ENCODE assay signal across 8 cellular contexts in genomic region chr9:73151653-73152382, GRCh38. TPM values are rescaled to one million over a fixed set of nuclear protein-coding genes. Genes with fewer than 3 reads are reported as not detected.
DNase-seq lines count a peak whose midpoint lies in the region; ATAC-seq and TF ChIP-seq lines count a peak whose summit lies in the region.

ANXA1 (plus strand) TSS chr9:73151865; CDS start chr9:73158536, 6,671 bp downstream.

- H3K4me3 ChIP-seq in neural progenitor cell = no peak within 1 kb of the TSS

- TF ChIP-seq CTCF in neural progenitor cell (IDR thresholded peaks at IDR 0.05) = no peak

- H3K9me3 ChIP-seq in neural progenitor cell (ENCODE audit: low read depth) = no peaks in the 10 kb centered on the region

- H3K4me1 Mint-ChIP-seq in T-helper 2 cell treated with Interferon-gamma antibody and Interleukin-4, amounts not matched to agents 5 μg/mL and 100 μg/mL, for 36 hours (ENCODE audit: low read depth) = peaks cover 66% of the 10 kb centered on the region
- peaks cover 32% of the 10 kb centered on the region for H3K4me1 Mint-ChIP-seq in neural progenitor cell

- H3K27ac Mint-ChIP-seq in T-helper 2 cell treated with Interferon-gamma antibody and Interleukin-4, amounts not matched to agents 5 μg/mL and 100 μg/mL, for 36 hours = peak within 1 kb of the TSS; percentile 90
- peak within 1 kb of the TSS; percentile 89 for H3K27ac Mint-ChIP-seq in neural progenitor cell

- H3K27ac ChIP-seq in neural progenitor cell = no peak within 1 kb of the TSS

- no peak within 1 kb of the TSS for H3K9ac ChIP-seq in neural progenitor cell

- no peaks in the 10 kb centered on the region for H3K79me2 ChIP-seq in neural progenitor cell (ENCODE audit: low read depth)

- no peaks in the 10 kb centered on the region for H3K36me3 ChIP-seq in neural progenitor cell

- POLR2A ChIA-PET in activated CD8-positive, alpha-beta memory T cell treated with anti-CD3 and anti-CD28 coated beads for 36 hours (lab: Charles Lee) = no interaction called here

- no peaks in the 10 kb centered on the region for H3F3A ChIP-seq in neural progenitor cell (ENCODE audit: low read depth)

- H3K27me3 ChIP-seq in neural progenitor cell = no peaks in the 10 kb centered on the region

- peaks cover 10% of the 10 kb centered on the region for H3K4me1 ChIP-seq in neural progenitor cell

- peak within 1 kb of the TSS; percentile 52 for H2AFZ ChIP-seq in neural progenitor cell (replicated peaks)

- no peak within 1 kb of the TSS for H3K4me2 ChIP-seq in neural progenitor cell

- no peaks in the 10 kb centered on the region for H3K9me3 Mint-ChIP-seq in T-helper 2 cell treated with Interferon-gamma antibody and Interleukin-4, amounts not matched to agents 5 μg/mL and 100 μg/mL, for 36 hours
- peaks cover 3% of the 10 kb centered on the region for H3K9me3 Mint-ChIP-seq in neural progenitor cell

- DNase-seq in activated CD8-positive, alpha-beta memory T cell treated with anti-CD3 and anti-CD28 coated beads for 24 hours = no peak
- no peak for DNase-seq in T-helper 2 cell treated with Interferon-gamma antibody and Interleukin-4, amounts not matched to agents 5 μg/mL and 100 μg/mL, for 36 hours (ENCODE audit: low spot score)
- no peak for DNase-seq in neural progenitor cell (ENCODE audit: low spot score)
- no peak for DNase-seq in NCI-H146 treated with DMSO at 0.1 percent for 48 hours (lab: John Stamatoyannopoulos, UW; ENCODE audit: unreplicated experiment)

- no peaks in the 10 kb centered on the region for H4K20me1 ChIP-seq in neural progenitor cell (ENCODE audit: low read depth)

- H3K36me3 Mint-ChIP-seq in T-helper 2 cell treated with Interferon-gamma antibody and Interleukin-4, amounts not matched to agents 5 μg/mL and 100 μg/mL, for 36 hours (ENCODE audit: low read depth) = peaks cover 22% of the 10 kb centered on the region
- peaks cover 5% of the 10 kb centered on the region for H3K36me3 Mint-ChIP-seq in neural progenitor cell

- CTCF ChIA-PET in activated CD8-positive, alpha-beta memory T cell treated with anti-CD3 and anti-CD28 coated beads for 36 hours (lab: Charles Lee) = interaction anchor here (1.6 kb wide), 1 partner anchor 17 kb away, joined by 4 read pairs; no protein-coding TSS in a partner anchor

- peak within 1 kb of the TSS; percentile 95 for H3K4me3 Mint-ChIP-seq in T-helper 2 cell treated with Interferon-gamma antibody and Interleukin-4, amounts not matched to agents 5 μg/mL and 100 μg/mL, for 36 hours
- peak within 1 kb of the TSS; percentile 73 for H3K4me3 Mint-ChIP-seq in neural progenitor cell

- no peak for TF ChIP-seq POLR2A in GM18505 (IDR thresholded peaks at IDR 0.05; ENCODE audit: borderline replicate concordance, extremely low read depth, insufficient read depth, insufficient read length)

- H3K27me3 Mint-ChIP-seq in T-helper 2 cell treated with Interferon-gamma antibody and Interleukin-4, amounts not matched to agents 5 μg/mL and 100 μg/mL, for 36 hours (ENCODE audit: low read depth) = no peaks in the 10 kb centered on the region
- no peaks in the 10 kb centered on the region for H3K27me3 Mint-ChIP-seq in neural progenitor cell (ENCODE audit: insufficient read depth, low read depth)

- ATAC-seq in esophagus mucosa = peak; percentile 80
- no peak for ATAC-seq in GM18505 (IDR thresholded peaks at IDR 0.05; ENCODE audit: unreplicated experiment)
- no peak for ATAC-seq in HG03457 (IDR thresholded peaks at IDR 0.05; ENCODE audit: unreplicated experiment)

RNA-seq across cellular contexts. Expression of gene ANXA1, which starts in this region (rescaled TPM):
- total RNA-seq in activated CD8-positive, alpha-beta memory T cell treated with anti-CD3 and anti-CD28 coated beads for 36 hours = 10 to 100 TPM; 79.6 to 80.8 TPM
- total RNA-seq in esophagus mucosa (4,910 TPM), neural progenitor cell (ENCODE audit: low replicate concordance) (0.47 and 1.1 TPM in 2 replicates)

Comparison
In these comparisons a context has a peak if more than half of its experiments do, and no peak if none do; other contexts are left out.
1. RNA of gene ANXA1 (total RNA-seq): 4,910 TPM in esophagus mucosa (single experiment); 79.6 to 80.8 TPM in activated CD8-positive, alpha-beta memory T cell treated with anti-CD3 and anti-CD28 coated beads for 36 hours and 0.47 to 1.1 TPM in neural progenitor cell; every median in the first group is over 10 times any median in the second.